In genomic region chr14:51432302-51432948, GRCh38 we compare ENCODE assay signal across 22 cellular contexts.
DNase-seq lines count a peak whose midpoint lies in the region; ATAC-seq and TF ChIP-seq lines count a peak whose summit lies in the region.
"Had no signal": no experiment of that assay in that cellular context is flagged by ENCODE, and none has a peak within 500 bp of the region (broad histone marks: within the 10 kb centered on the region; RNA-seq: fewer than 3 reads in every experiment).

No MANE protein-coding gene starts in this region.

- H3K18ac ChIP-seq in IMR-90 (ENCODE audit: low read depth, low read length): peak overlapping the region; percentile 29; the same call in 1 of the 2 replicates

- POLR2A ChIA-PET in IMR-90 (lab: Charles Lee; ENCODE audit: unreplicated experiment): no interaction called here

- in situ Hi-C loops in IMR-90 (cut with MboI; ENCODE audit: low sequenced_read_pairs): no loop called here

- H4K20me1 ChIP-seq in GM23338 (replicated peaks; ENCODE audit: insufficient read depth) (no peaks in the 10 kb centered on the region), IMR-90 (ENCODE audit: insufficient read depth, low read length) (no peaks in the 10 kb centered on the region)

- no peaks in the 10 kb centered on the region for H3K27me3 Mint-ChIP-seq in GM23338 (ENCODE audit: insufficient read depth, low read depth, poor library complexity)

- TF ChIP-seq POLR2A in IMR-90 (IDR thresholded peaks at IDR 0.05; ENCODE audit: low read depth, low read length): no peak
- no peak for TF ChIP-seq POLR2A in adrenal gland (IDR thresholded peaks at IDR 0.05)

- CTCF ChIA-PET in IMR-90 (lab: Yijun Ruan, JAX): interaction anchor here (0.6 kb wide), 1 partner anchor 112 kb away, joined by 3 read pairs; no protein-coding TSS in a partner anchor

- no peak overlapping the region for H2AFZ ChIP-seq in GM23338
- no peak overlapping the region for H2AFZ ChIP-seq in IMR-90 (replicated peaks; ENCODE audit: low read length, poor library complexity)

- no peaks in the 10 kb centered on the region for H3K9me3 Mint-ChIP-seq in GM23338
- H3K9me3 Mint-ChIP-seq: activated T-cell treated with anti-CD3 and anti-CD28 coated beads, Interleukin-2, amount 50 U/mL, for 24 hours; stimulated activated naive CD8-positive, alpha-beta T cell treated with anti-CD3 and anti-CD28 coated beads, Interleukin-15, amount 100 ng/mL, for 72 hours had no signal

- no peak overlapping the region for H2BK5ac ChIP-seq in IMR-90 (ENCODE audit: low read depth, low read length, poor library complexity, severe bottlenecking)

- H2BK15ac ChIP-seq in IMR-90 (ENCODE audit: low read depth, low read length): 0 out of 3 replicates have a peak overlapping the region, but pooled peaks have one; percentile 20

- H3K27me3 ChIP-seq in GM23338 (ENCODE audit: insufficient read depth) (no peaks in the 10 kb centered on the region), IMR-90 (ENCODE audit: control insufficient read depth, insufficient read depth, low read length) (no peaks in the 10 kb centered on the region), adrenal gland (no peaks in the 10 kb centered on the region)
- H3K27me3 ChIP-seq: breast epithelium, heart left ventricle, Peyer's patch had no signal

- H2BK120ac ChIP-seq in IMR-90 (ENCODE audit: low read depth, low read length): peak overlapping the region; percentile 44; the same call in 1 of the 2 replicates

- H3K27ac Mint-ChIP-seq in GM23338: no peak overlapping the region
- H3K27ac Mint-ChIP-seq: activated naive CD8-positive, alpha-beta T cell; activated T-cell treated with anti-CD3 and anti-CD28 coated beads, Interleukin-2, amount 50 U/mL, for 24 hours; memory B cell; stimulated activated naive CD8-positive, alpha-beta T cell treated with anti-CD3 and anti-CD28 coated beads, Interleukin-15, amount 100 ng/mL, for 72 hours had no signal

- H3K9me2 ChIP-seq in GM23338 (ENCODE audit: insufficient read depth): no peaks in the 10 kb centered on the region

- DNase-seq in DMS53 (lab: John Stamatoyannopoulos, UW) (peak; percentile 6), DMS53 treated with DMSO at 0.1 percent for 48 hours (lab: John Stamatoyannopoulos, UW; ENCODE audit: unreplicated experiment) (no peak), GM23338 (ENCODE audit: low spot score) (no peak), IMR-90 (no peak), renal cortical epithelial cell (ENCODE audit: low read depth) (peak; percentile 45), adrenal gland (no peak), sciatic nerve (ENCODE audit: low spot score) (no peak)
- no peak for DNase-seq in activated CD8-positive, alpha-beta memory T cell treated with anti-CD3 and anti-CD28 coated beads, Interleukin-2, amount 50 U/mL, for 48 hours
- DNase-seq: 8988T; activated CD4-positive, alpha-beta T cell treated with anti-CD3 and anti-CD28 coated beads, Interleukin-2, amount 50 U/mL, for 4 hours; activated T-cell treated with anti-CD3 and anti-CD28 coated beads, Interleukin-2, amount 50 U/mL, for 24 hours; heart left ventricle; NCI-H1048; NCI-H2171; NCI-H774; Peyer's patch; stimulated activated naive CD8-positive, alpha-beta T cell treated with anti-CD3 and anti-CD28 coated beads, Interleukin-15, amount 100 ng/mL, for 72 hours had no signal

- dilution Hi-C loops in IMR-90 (cut with HindIII; ENCODE audit: low sequenced_read_pairs, unreplicated experiment): no loop called here

- 100% methylated on average over 2 of the region's 3 CpGs; no CpG with 5 or more reads in 1 of the 2 experiments for WGBS in IMR-90 (ENCODE audit: extremely low coverage in 2 of 2, insufficient read length in 1 of 2), 2 experiments
- WGBS in adrenal gland, 4 donors: 82 to 98% (median 89%) methylated on average over 3 of the region's 3 CpGs

- H2BK20ac ChIP-seq in IMR-90 (ENCODE audit: low read depth, low read length): no peak overlapping the region

- H3K9me3 ChIP-seq in IMR-90 (ENCODE audit: control insufficient read depth, insufficient read depth, low read length) (no peaks in the 10 kb centered on the region), adrenal gland (replicated peaks in 1 of 3) (no peaks in the 10 kb centered on the region)
- H3K9me3 ChIP-seq: breast epithelium, heart left ventricle, Peyer's patch had no signal

- H2AK9ac ChIP-seq in IMR-90 (replicated peaks; ENCODE audit: low read depth, low read length, poor library complexity): no peak overlapping the region

- no peak overlapping the region for H2AK5ac ChIP-seq in IMR-90 (ENCODE audit: low read depth, low read length)

- H3K23ac ChIP-seq in IMR-90 (ENCODE audit: low read depth, low read length): no peak overlapping the region

- H3K79me2 ChIP-seq in GM23338 (replicated peaks; ENCODE audit: insufficient read depth): no peaks in the 10 kb centered on the region

- no TSS peak for BruUV-seq in IMR-90 (replicated peaks; lab: Mats Ljungman, UMichigan)

- no peaks in the 10 kb centered on the region for H3K36me3 Mint-ChIP-seq in GM23338 (ENCODE audit: low read depth)
- H3K36me3 Mint-ChIP-seq: activated naive CD8-positive, alpha-beta T cell; memory B cell had no signal

- H4K5ac ChIP-seq in IMR-90 (ENCODE audit: low read depth, low read length): peak overlapping the region; percentile 29; the same call in 1 of the 2 replicates

- intact Hi-C loops in IMR-90 (cut with micrococcal nuclease) (no loop called here), adrenal gland (cut with DNase I) (no loop called here), sciatic nerve (cut with DNase I) (no loop called here)

- peak overlapping the region in 1 of 2 experiments; percentile 6; a peak in 1 of 4 replicates for H4K8ac ChIP-seq in IMR-90 (ENCODE audit: low read depth in 2 of 2, low read length in 2 of 2)

- H3K56ac ChIP-seq in IMR-90 (ENCODE audit: extremely low read depth, insufficient read depth, low read length): no peak overlapping the region

- H3K27ac ChIP-seq in GM23338 (ENCODE audit: low read depth): no peak overlapping the region
- no peak overlapping the region for H3K27ac ChIP-seq in IMR-90 (ENCODE audit: insufficient read depth, low read length)
- no peak overlapping the region for H3K27ac ChIP-seq in adrenal gland
- H3K27ac ChIP-seq: breast epithelium, C4-2B, Peyer's patch had no signal

- no peak overlapping the region for H3K4me2 ChIP-seq in GM23338
- H3K4me2 ChIP-seq in IMR-90 (ENCODE audit: low read depth, low read length): no peak overlapping the region

- H3K4me1 Mint-ChIP-seq in GM23338: peaks cover 15% of the 10 kb centered on the region
- H3K4me1 Mint-ChIP-seq: memory B cell; stimulated activated naive CD8-positive, alpha-beta T cell treated with anti-CD3 and anti-CD28 coated beads, Interleukin-15, amount 100 ng/mL, for 72 hours had no signal

- no peak overlapping the region for H4K91ac ChIP-seq in IMR-90 (ENCODE audit: insufficient read depth, low read depth, low read length)

- H3K4me3 Mint-ChIP-seq in GM23338: no peak overlapping the region
- H3K4me3 Mint-ChIP-seq: activated naive CD8-positive, alpha-beta T cell; activated T-cell treated with anti-CD3 and anti-CD28 coated beads, Interleukin-2, amount 50 U/mL, for 24 hours; memory B cell; stimulated activated naive CD8-positive, alpha-beta T cell treated with anti-CD3 and anti-CD28 coated beads, Interleukin-15, amount 100 ng/mL, for 72 hours had no signal

- ATAC-seq in GM23338: peak; percentile 45
- no peak for ATAC-seq in IMR-90 (ENCODE audit: low read depth)
- no peak for ATAC-seq in sciatic nerve
- ATAC-seq: heart left ventricle; K562; stimulated activated naive CD8-positive, alpha-beta T cell treated with anti-CD3 and anti-CD28 coated beads, Interleukin-15, amount 100 ng/mL, for 72 hours had no signal

- H3K14ac ChIP-seq in IMR-90 (replicated peaks; ENCODE audit: low read depth, low read length): no peak overlapping the region

- H3K79me1 ChIP-seq in IMR-90 (ENCODE audit: low read depth in 1 of 2, low read length in 2 of 2): 0 out of 4 replicates have a peak, but pooled peaks cover 0 to 4% of the 10 kb centered on the region in 2 experiments

- H3K36me3 ChIP-seq in GM23338 (ENCODE audit: insufficient read depth) (no peaks in the 10 kb centered on the region), IMR-90 (ENCODE audit: control insufficient read depth, insufficient read depth, low read length) (no peaks in the 10 kb centered on the region), adrenal gland (replicated peaks in 1 of 2) (no peaks in the 10 kb centered on the region)
- H3K36me3 ChIP-seq: breast epithelium, heart left ventricle, Peyer's patch had no signal

- H3K4me1 ChIP-seq in GM23338 (ENCODE audit: insufficient read depth) (peaks cover 6% of the 10 kb centered on the region; the same call in 1 of the 2 replicates), IMR-90 (ENCODE audit: control insufficient read depth, insufficient read depth, low read length) (peaks cover 2% of the 10 kb centered on the region), adrenal gland (replicated peaks in 1 of 2) (peaks cover 3 to 13% of the 10 kb centered on the region in 2 donors)
- H3K4me1 ChIP-seq: Peyer's patch had no signal

- H3K4me3 ChIP-seq in GM23338: no peak overlapping the region
- no peak overlapping the region for H3K4me3 ChIP-seq in IMR-90 (ENCODE audit: insufficient read depth, low read depth, low read length)
- H3K4me3 ChIP-seq in adrenal gland: no peak overlapping the region
- H3K4me3 ChIP-seq: breast epithelium, heart left ventricle, K562, Peyer's patch had no signal

- no peaks in the 10 kb centered on the region for H3K9me1 ChIP-seq in IMR-90 (ENCODE audit: insufficient read depth, low read length)

- no peak overlapping the region for H3K4ac ChIP-seq in IMR-90 (ENCODE audit: low read depth, low read length)

- no peaks in the 10 kb centered on the region for H3F3A ChIP-seq in GM23338 (replicated peaks; ENCODE audit: low read depth)

- TF ChIP-seq CTCF in GM23338 (conservative IDR thresholded peaks at IDR 0.05; ENCODE audit: low read depth in 2 of 2): no peak
- TF ChIP-seq CTCF in IMR-90 (conservative IDR thresholded peaks at IDR 0.05; ENCODE audit: low read depth, low read length): no peak
- no peak for TF ChIP-seq CTCF in adrenal gland (IDR thresholded peaks at IDR 0.05)

- H3K9ac ChIP-seq in IMR-90 (ENCODE audit: low read depth, low read length): no peak overlapping the region

- no peak for TF ChIP-seq RAD21 in IMR-90 (IDR thresholded peaks at IDR 0.05; ENCODE audit: low read length)

TF ChIP-seq in GM23338, 12 proteins besides CTCF, POLR2A, EP300 and RAD21 (continues in another document):
- TF ChIP-seq EZH2 (IDR thresholded peaks at IDR 0.05; ENCODE audit: low read depth, unreplicated experiment): no peak
- no peak for TF ChIP-seq EZH2phosphoT487 (IDR thresholded peaks at IDR 0.05; ENCODE audit: unreplicated experiment)
- TF ChIP-seq CREB1 (CRISPR knock-in tag; IDR thresholded peaks at IDR 0.05; ENCODE audit: low read depth): no peak
- TF ChIP-seq STAT1 (IDR thresholded peaks at IDR 0.05; ENCODE audit: unreplicated experiment): no peak
- TF ChIP-seq ZNF114 (CRISPR knock-in tag; IDR thresholded peaks at IDR 0.05): no peak

TF ChIP-seq in IMR-90, 13 proteins besides CTCF, POLR2A, EP300 and RAD21:
- TF ChIP-seq NFE2L2 (IDR thresholded peaks at IDR 0.05; ENCODE audit: low read depth, low read length): no peak
- TF ChIP-seq MXI1 (IDR thresholded peaks at IDR 0.05; ENCODE audit: borderline replicate concordance, low read depth, low read length): no peak
- TF ChIP-seq CEBPB (IDR thresholded peaks at IDR 0.05; ENCODE audit: low read depth, low read length): no peak
- no peak for TF ChIP-seq FOS (IDR thresholded peaks at IDR 0.05; ENCODE audit: low read depth, low read length)
- no peak for TF ChIP-seq CHD1 (IDR thresholded peaks at IDR 0.05; ENCODE audit: low read depth, low read length)
TF ChIP-seq in IMR-90: peak in this region for 0.

Comparison
In these comparisons a context has a peak if more than half of its experiments do, and no peak if none do; other contexts are left out.
1. DNase-seq: peak in DMS53 (single experiment) and renal cortical epithelial cell (single experiment); none in DMS53 treated with DMSO at 0.1 percent for 48 hours (single experiment), GM23338 (single experiment), IMR-90 (single experiment), adrenal gland (0 of 7), activated CD8-positive, alpha-beta memory T cell treated with anti-CD3 and anti-CD28 coated beads, Interleukin-2, amount 50 U/mL, for 48 hours (single experiment) and sciatic nerve (single experiment).